1 cellular context compared by ENCODE assay signal in genomic region chr5:163440954-163441353, GRCh38.
TF ChIP-seq lines count a peak whose summit lies in the region.

No MANE protein-coding gene starts in this region.

TF ChIP-seq in HEK293, 187 proteins besides CTCF, POLR2A, EP300 and RAD21:
- TF ChIP-seq ZNF530 (tag by site-specific recombination; IDR thresholded peaks at IDR 0.05; ENCODE audit: low read depth) = no peak
- TF ChIP-seq PRDM1 (tag by site-specific recombination; IDR thresholded peaks at IDR 0.05) = 0 out of 2 replicates have a peak, but pooled peaks have one; percentile 34
- 0 out of 2 replicates have a peak, but pooled peaks have one; percentile 31 for TF ChIP-seq ZNF2 (tag by site-specific recombination; IDR thresholded peaks at IDR 0.05)
- no peak for TF ChIP-seq ZNF138 (tag by site-specific recombination; IDR thresholded peaks at IDR 0.05; ENCODE audit: borderline replicate concordance)
- no peak for TF ChIP-seq ZBTB8A (tag by site-specific recombination; IDR thresholded peaks at IDR 0.05)
- no peak for TF ChIP-seq ZNF10 (tag by site-specific recombination; IDR thresholded peaks at IDR 0.05)
- no peak for TF ChIP-seq ZSCAN5A (tag by site-specific recombination; IDR thresholded peaks at IDR 0.05)
- no peak for TF ChIP-seq ZNF621 (tag by site-specific recombination; IDR thresholded peaks at IDR 0.05)
- no peak for TF ChIP-seq ZNF571 (tag by site-specific recombination; IDR thresholded peaks at IDR 0.05)
- TF ChIP-seq KLF9 (tag by site-specific recombination; IDR thresholded peaks at IDR 0.05; ENCODE audit: low read depth) = no peak
- TF ChIP-seq ZNF558 (tag by site-specific recombination; IDR thresholded peaks at IDR 0.05) = no peak
